In the genomic region with DNA sequence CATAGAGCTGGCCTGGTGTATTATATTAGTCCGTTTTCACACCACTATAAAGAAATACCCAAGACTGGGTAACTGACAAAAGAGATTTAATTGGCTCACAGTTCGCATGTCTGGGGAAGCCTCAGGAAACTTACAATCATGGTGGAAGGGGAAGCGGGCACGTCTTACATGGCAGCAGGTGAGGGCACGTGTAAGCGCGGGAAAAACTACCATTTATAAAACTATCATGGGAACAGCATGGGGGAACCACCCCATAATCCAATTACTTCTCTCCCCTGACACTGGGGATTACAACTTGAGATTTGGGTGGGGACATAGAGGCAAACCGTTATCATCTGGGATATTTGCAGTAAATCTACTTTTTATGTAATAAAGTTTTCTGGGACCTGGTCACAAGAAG, we compare ENCODE assay signal across 16 cellular contexts. TPM values are rescaled to one million over a fixed set of nuclear protein-coding genes. Genes with fewer than 3 reads are reported as not detected.
DNase-seq lines count a peak whose midpoint lies in the region; ATAC-seq and TF ChIP-seq lines count a peak whose summit lies in the region.
"Had no signal": no experiment of that assay in that cellular context is flagged by ENCODE, and none has a peak within 500 bp of the region (broad histone marks: within the 10 kb centered on the region; RNA-seq: fewer than 3 reads in every experiment).

No MANE protein-coding gene starts in this region.

- H3K4me1 ChIP-seq in lower lobe of right lung (peaks cover 90% of the 10 kb centered on the region), tibial nerve (peaks cover 0 to 79% (median 23%) of the 10 kb centered on the region in 4 donors)

- TF ChIP-seq EP300 in tibial nerve (IDR thresholded peaks at IDR 0.05), result no peak

- TF ChIP-seq POLR2A in GM18505 (IDR thresholded peaks at IDR 0.05; ENCODE audit: borderline replicate concordance, extremely low read depth, insufficient read depth, insufficient read length) (peak; percentile 28), tibial nerve (IDR thresholded peaks at IDR 0.05) (no peak)

- peak overlapping the region; percentile 32 for H3K27ac Mint-ChIP-seq in T-helper 17 cell
- H3K27ac Mint-ChIP-seq: activated T-cell treated with anti-CD3 and anti-CD28 coated beads, Interleukin-2, amount 50 U/mL, for 24 hours had no signal

- H3K27me3 ChIP-seq in lower lobe of right lung (ENCODE audit: low read depth) (no peaks in the 10 kb centered on the region), tibial nerve (no peaks in the 10 kb centered on the region)

- no peak overlapping the region for H3K4me3 ChIP-seq in lower lobe of right lung
- no peak overlapping the region for H3K4me3 ChIP-seq in skin epidermis
- no peak overlapping the region for H3K4me3 ChIP-seq in tibial nerve

- intact Hi-C loops in lower lobe of right lung (cut with DNase I), result no loop called here

- peaks cover 51% of the 10 kb centered on the region for H3K4me1 Mint-ChIP-seq in T-helper 17 cell

- TF ChIP-seq CTCF in lower lobe of right lung (IDR thresholded peaks at IDR 0.05) (no peak), tibial nerve (IDR thresholded peaks at IDR 0.05) (no peak)

- H3K9me3 ChIP-seq in T-helper 17 cell (ENCODE audit: control insufficient read depth, low read length, poor library complexity, severe bottlenecking), result no peaks in the 10 kb centered on the region
- no peaks in the 10 kb centered on the region for H3K9me3 ChIP-seq in lower lobe of right lung
- no peaks in the 10 kb centered on the region for H3K9me3 ChIP-seq in tibial nerve

- 87 to 91% methylated on average over 8 of the region's 8 CpGs for WGBS in tibial nerve, 2 donors

- ATAC-seq in GM18505 (IDR thresholded peaks at IDR 0.05; ENCODE audit: unreplicated experiment) (no peak), T-helper 17 cell (no peak), lower lobe of right lung (no peak)

- H3K36me3 ChIP-seq in lower lobe of right lung (peaks cover 12% of the 10 kb centered on the region), tibial nerve (peaks cover 0 to 4% (median 0%) of the 10 kb centered on the region in 3 donors)

- DNase-seq in T-helper 17 cell, result no peak
- DNase-seq in lower lobe of right lung, result no peak
- DNase-seq in stimulated activated CD4-positive, alpha-beta T cell treated with anti-CD3 and anti-CD28 coated beads, Interleukin-4, amount 100 ng/mL, for 1 hour, result no peak
- no peak for DNase-seq in tibial nerve (ENCODE audit: low spot score in 2 of 2)
- no peak for DNase-seq in NCI-H1105 (lab: John Stamatoyannopoulos, UW)
- DNase-seq in ecto neural progenitor cell (ENCODE audit: low spot score), result no peak
- DNase-seq: activated CD4-positive, alpha-beta T cell treated with anti-CD3 and anti-CD28 coated beads, Interleukin-2, amount 50 U/mL, for 4 hours; activated T-cell treated with anti-CD3 and anti-CD28 coated beads, Interleukin-2, amount 50 U/mL, for 24 hours; cerebellar nuclear complex; DND-41; H7; Karpas-422; NCI-H1694; substantia nigra had no signal

- H3K4me3 Mint-ChIP-seq in T-helper 17 cell, result no peak overlapping the region
- H3K4me3 Mint-ChIP-seq: activated T-cell treated with anti-CD3 and anti-CD28 coated beads, Interleukin-2, amount 50 U/mL, for 24 hours had no signal

- peaks cover 7% of the 10 kb centered on the region for H3K36me3 Mint-ChIP-seq in T-helper 17 cell (ENCODE audit: low read depth)

- peak overlapping the region; percentile 22 for H3K27ac ChIP-seq in lower lobe of right lung
- H3K27ac ChIP-seq in skin epidermis, result peak overlapping the region in 11 of 21 experiments; percentile 13 to 79 (median 50)
- peak overlapping the region in 2 of 4 donors; percentile 20 to 45 for H3K27ac ChIP-seq in tibial nerve

- H3K27me3 Mint-ChIP-seq in T-helper 17 cell, result no peaks in the 10 kb centered on the region
- H3K27me3 Mint-ChIP-seq: activated T-cell treated with anti-CD3 and anti-CD28 coated beads, Interleukin-2, amount 50 U/mL, for 24 hours had no signal

RNA-seq across cellular contexts. Expression of a gene that starts 6.8 kb away (rescaled TPM):
- total RNA-seq in T-helper 17 cell (100 to 1,000 TPM; 123 to 145 TPM), lower lobe of right lung (33.2 TPM), tibial nerve (10 to 100 TPM in 3 of 4 donors, 1 to 10 TPM in 1; 8.1 to 16.3 (median 13.1) TPM)
